27 cellular contexts compared by ENCODE assay signal in genomic region chr14:29176876-29177275, GRCh38.
"Had no signal": no experiment of that assay in that cellular context is flagged by ENCODE, and none has a peak within 500 bp of the region (broad histone marks: within the 10 kb centered on the region; RNA-seq: fewer than 3 reads in every experiment).

No MANE protein-coding gene starts in this region.

- DNase-seq: colonic mucosa; cortex of kidney; effector CD8-positive, alpha-beta T cell; effector memory CD8-positive, alpha-beta T cell; endodermal cell; erythroblast; esophagus squamous epithelium; foreskin fibroblast; foreskin melanocyte; gastrocnemius medialis; glutamatergic neuron; head of caudate nucleus; heart right ventricle; hypothalamus; immature natural killer cell; islet precursor cell; kidney; kidney glomerular epithelial cell; left colon; left lung; left ventricle myocardium superior; lower lobe of right lung; mesenchymal stem cell; mucosa of descending colon; naive B cell had no signal

- H3K27ac ChIP-seq: colonic mucosa, epithelial cell of prostate, esophagus squamous epithelium, gastrocnemius medialis, heart right ventricle, left lung, lower lobe of right lung had no signal

- H3K27me3 ChIP-seq: colonic mucosa, esophagus squamous epithelium, gastrocnemius medialis, heart right ventricle, left lung had no signal

- H3K4me1 ChIP-seq: colonic mucosa, esophagus squamous epithelium, gastrocnemius medialis, heart right ventricle, left lung, lower lobe of right lung had no signal

- ATAC-seq: effector memory CD8-positive, alpha-beta T cell; esophagus mucosa; gastrocnemius medialis; heart right ventricle; left colon; left lung; left ventricle myocardium superior; lower lobe of right lung; mucosa of descending colon had no signal

- H3K9me3 ChIP-seq: colonic mucosa, esophagus squamous epithelium, gastrocnemius medialis, heart right ventricle, left lung, lower lobe of right lung had no signal

- H3K36me3 ChIP-seq: colonic mucosa, esophagus squamous epithelium, gastrocnemius medialis, heart right ventricle, left lung, lower lobe of right lung had no signal

- H3K4me3 ChIP-seq: colonic mucosa, esophagus squamous epithelium, gastrocnemius medialis, heart right ventricle, left lung, lower lobe of right lung, mucosa of descending colon had no signal
